11 cellular contexts compared by ENCODE assay signal in the genomic region with DNA sequence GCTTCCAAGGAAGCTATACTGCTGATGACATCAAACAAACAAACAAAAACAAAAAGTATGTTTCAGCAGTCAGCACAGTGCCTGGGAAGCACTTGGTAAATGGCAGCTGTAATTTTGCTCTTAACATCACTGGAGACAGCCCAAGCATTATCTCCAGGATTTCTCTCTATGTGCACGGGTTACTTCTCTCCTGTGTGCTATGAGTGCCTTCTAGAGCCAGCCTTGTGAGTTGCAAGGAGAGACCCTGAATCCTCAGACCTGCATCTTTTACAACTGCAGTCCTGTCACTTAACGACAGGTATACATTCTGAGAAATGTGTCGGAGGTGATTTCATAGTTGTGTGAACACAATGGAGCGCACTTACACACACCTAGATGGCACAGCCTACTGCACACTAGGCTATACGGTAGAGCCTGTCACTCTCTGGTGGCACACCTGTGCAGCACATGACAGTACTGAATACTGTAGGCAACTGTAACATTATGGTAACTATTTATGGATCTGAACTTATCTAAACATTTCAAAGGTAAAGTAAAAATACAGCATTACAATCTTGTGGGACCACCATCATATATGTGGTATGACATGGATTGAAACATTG.
A peak's percentile ranks its signal among the peaks of the same experiment; 100 is the strongest.
DNase-seq lines count a peak whose midpoint lies in the region; ATAC-seq and TF ChIP-seq lines count a peak whose summit lies in the region.
"Had no signal": no experiment of that assay in that cellular context is flagged by ENCODE, and none has a peak within 500 bp of the region (broad histone marks: within the 10 kb centered on the region; RNA-seq: fewer than 3 reads in every experiment).

No MANE protein-coding gene starts in this region.

- no peaks in the 10 kb centered on the region for H3K36me3 Mint-ChIP-seq in nephron progenitor cell (ENCODE audit: low read depth)

- peaks cover 9% of the 10 kb centered on the region for H3K27me3 Mint-ChIP-seq in nephron progenitor cell (ENCODE audit: low read depth, poor library complexity)

- in situ Hi-C loops in astrocyte of the spinal cord (cut with HindIII; ENCODE audit: low sequenced_read_pairs): no loop called here

- H3K36me3 ChIP-seq in DND-41 (ENCODE audit: insufficient read depth, low read length): no peaks in the 10 kb centered on the region

- no peaks in the 10 kb centered on the region for H3K79me2 ChIP-seq in DND-41 (ENCODE audit: insufficient read depth, low read length)

- peak; percentile 19 for DNase-seq in DND-41
- DNase-seq in NCI-H1105 (lab: John Stamatoyannopoulos, UW): peak; percentile 10
- DNase-seq in astrocyte of the spinal cord (ENCODE audit: low read depth, low spot score): no peak
- no peak for DNase-seq in nephron progenitor cell
- no peak for DNase-seq in GM03348 (ENCODE audit: low spot score)
- no peak for DNase-seq in activated CD4-positive, alpha-beta T cell treated with anti-CD3 and anti-CD28 coated beads for 1 hour
- DNase-seq in stimulated activated CD4-positive, alpha-beta T cell treated with anti-CD3 and anti-CD28 coated beads, Interleukin-15, amount 100 ng/mL, for 24 hours: no peak
- no peak for DNase-seq in activated naive CD4-positive, alpha-beta T cell treated with anti-CD3 and anti-CD28 coated beads, Interleukin-2, amount 50 U/mL, for 16 hours
- DNase-seq: MV-4-11, trophoblast cell had no signal

- ATAC-seq in DND-41 (ENCODE audit: insufficient read depth, low read depth): peak; percentile 77

- H4K20me1 ChIP-seq in DND-41 (ENCODE audit: insufficient read depth, low read length): no peaks in the 10 kb centered on the region

- H3K4me2 ChIP-seq in DND-41 (ENCODE audit: insufficient read depth, low read length): no peak overlapping the region

- H3K27ac ChIP-seq in DND-41 (ENCODE audit: low read length): no peak overlapping the region

- TF ChIP-seq CTCF in DND-41 (IDR thresholded peaks at IDR 0.05; ENCODE audit: borderline replicate concordance, extremely low read depth, low read length, poor library complexity, severe bottlenecking) (peak; percentile 72), astrocyte of the spinal cord (IDR thresholded peaks at IDR 0.05; ENCODE audit: low read depth, low read length) (peak; percentile 39), nephron progenitor cell (IDR thresholded peaks at IDR 0.05) (peak; percentile 35)

- no peaks in the 10 kb centered on the region for H3K9me3 ChIP-seq in DND-41 (ENCODE audit: insufficient read depth, low read length, severe bottlenecking)

- H3K4me3 ChIP-seq in DND-41 (ENCODE audit: low read depth in 1 of 2, low read length in 2 of 2) (no peak overlapping the region), astrocyte of the spinal cord (ENCODE audit: low read depth, low read length) (no peak overlapping the region)

- no peak overlapping the region for H2AFZ ChIP-seq in DND-41 (ENCODE audit: low read depth, low read length)

- H3K27me3 ChIP-seq in DND-41 (ENCODE audit: insufficient read depth, low read length, poor library complexity): no peaks in the 10 kb centered on the region

- no peak overlapping the region for H3K9ac ChIP-seq in DND-41 (ENCODE audit: low read depth, low read length)

- 0 out of 2 replicates have a peak, but pooled peaks cover 6% of the 10 kb centered on the region for H3K4me1 ChIP-seq in DND-41 (ENCODE audit: insufficient read depth, low read length)

- peaks cover 6% of the 10 kb centered on the region for H3K4me1 Mint-ChIP-seq in nephron progenitor cell
- H3K4me1 Mint-ChIP-seq: central memory CD8-positive, alpha-beta T cell had no signal

- H3K27ac Mint-ChIP-seq in nephron progenitor cell: no peak overlapping the region

- no peak overlapping the region for H3K4me3 Mint-ChIP-seq in nephron progenitor cell
- H3K4me3 Mint-ChIP-seq: central memory CD8-positive, alpha-beta T cell had no signal

- peaks cover 14% of the 10 kb centered on the region for H3K9me3 Mint-ChIP-seq in nephron progenitor cell
- H3K9me3 Mint-ChIP-seq: central memory CD8-positive, alpha-beta T cell had no signal

Comparison
In these comparisons a context has a peak if more than half of its experiments do, and no peak if none do; other contexts are left out.
1. DNase-seq: peak in DND-41 (single experiment) and NCI-H1105 (single experiment); none in astrocyte of the spinal cord (single experiment), nephron progenitor cell (single experiment), GM03348 (single experiment), activated CD4-positive, alpha-beta T cell treated with anti-CD3 and anti-CD28 coated beads for 1 hour (single experiment), stimulated activated CD4-positive, alpha-beta T cell treated with anti-CD3 and anti-CD28 coated beads, Interleukin-15, amount 100 ng/mL, for 24 hours (single experiment) and activated naive CD4-positive, alpha-beta T cell treated with anti-CD3 and anti-CD28 coated beads, Interleukin-2, amount 50 U/mL, for 16 hours (single experiment).
2. Peak in every context shown above with its lines, with median percentiles within 50 percentile points of each other: CTCF ChIP-seq.